In the genomic region with DNA sequence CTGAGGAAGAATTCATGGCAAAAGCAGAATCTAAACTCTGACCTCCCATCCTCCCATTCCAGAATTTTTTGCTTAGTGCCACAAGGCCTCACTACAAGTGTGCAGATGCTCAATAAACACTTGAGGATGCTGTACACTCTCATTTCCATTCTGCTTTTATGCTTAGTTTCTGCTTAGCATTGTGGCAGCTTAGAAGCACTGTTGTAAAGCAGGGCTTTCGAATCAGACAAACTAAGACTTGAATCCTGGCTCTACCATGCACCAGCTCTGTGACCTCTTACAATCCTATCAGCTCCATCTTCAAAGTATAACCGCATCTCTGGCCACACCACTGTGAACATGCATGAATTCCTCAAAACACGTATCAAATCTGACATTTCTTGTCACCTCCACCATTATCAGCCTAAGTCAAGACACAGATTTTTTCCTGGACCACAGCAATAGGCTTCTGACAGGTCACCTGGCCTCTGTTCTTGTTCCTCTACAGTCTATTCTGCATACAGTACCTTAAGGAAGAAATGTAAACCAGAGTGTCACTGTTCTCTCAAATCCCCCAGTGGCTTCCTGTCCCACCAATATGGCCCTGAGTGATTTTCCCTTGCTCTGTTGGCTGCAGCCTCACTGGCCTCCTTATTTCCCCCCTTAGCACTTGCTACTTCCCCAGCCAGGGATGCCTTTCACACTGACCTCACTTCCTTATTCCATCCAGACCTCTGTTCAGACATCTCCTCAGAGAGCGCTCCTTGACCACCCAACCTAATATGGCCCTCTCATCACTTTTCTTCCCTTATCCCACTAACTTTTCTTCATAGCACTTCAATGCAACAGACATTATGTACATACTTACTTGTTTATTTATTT, we compare ENCODE assay signal across 11 cellular contexts. TPM values are rescaled to one million over a fixed set of nuclear protein-coding genes. Genes with fewer than 3 reads are reported as not detected.
A peak's percentile ranks its signal among the peaks of the same experiment; 100 is the strongest.
DNase-seq lines count a peak whose midpoint lies in the region; ATAC-seq, FAIRE-seq and TF ChIP-seq lines count a peak whose summit lies in the region.
"Had no signal": no experiment of that assay in that cellular context is flagged by ENCODE, and none has a peak within 500 bp of the region (broad histone marks: within the 10 kb centered on the region; RNA-seq: fewer than 3 reads in every experiment).

No MANE protein-coding gene starts in this region.

- H3K27me3 ChIP-seq in DOHH2 (ENCODE audit: control insufficient read depth, low read length) (no peaks in the 10 kb centered on the region), GM23248 (replicated peaks; ENCODE audit: insufficient read depth) (no peaks in the 10 kb centered on the region; the same call in 1 of the 2 replicates), HepG2 (ENCODE audit: control insufficient read depth in 1 of 2, insufficient read depth in 2 of 2, low read length in 2 of 2) (no peaks in the 10 kb centered on the region)

- no peak for DNase-seq in GM23248
- peak; percentile 13 for DNase-seq in OCI-LY7 (ENCODE audit: low spot score)
- no peak for DNase-seq in HepG2 (ENCODE audit: low spot score)
- no peak for DNase-seq in stimulated activated CD4-positive, alpha-beta T cell treated with anti-CD3 and anti-CD28 coated beads, Interleukin-4, amount 100 ng/mL, for 1 hour
- no peak for DNase-seq in T-helper 2 cell treated with Interferon-gamma antibody and Interleukin-4, amounts not matched to agents 5 μg/mL and 100 μg/mL, for 36 hours (ENCODE audit: low spot score)
- DNase-seq in effector CD4-positive, alpha-beta T cell = no peak
- DNase-seq: activated T-cell treated with anti-CD3 and anti-CD28 coated beads, Interleukin-2, amount 50 U/mL, for 4 hours; SHP77 treated with DMSO at 0.1 percent for 48 hours had no signal

- H3K36me3 Mint-ChIP-seq in T-helper 2 cell treated with Interferon-gamma antibody and Interleukin-4, amounts not matched to agents 5 μg/mL and 100 μg/mL, for 36 hours (ENCODE audit: low read depth) = no peaks in the 10 kb centered on the region

- CTCF ChIA-PET in OCI-LY7 (lab: Charles Lee; ENCODE audit: unreplicated experiment) = no interaction called here
- CTCF ChIA-PET in HepG2 (lab: Yijun Ruan, JAX; ENCODE audit: low intra/inter-chr PET ratio, low total read pairs) = no interaction called here

- TF ChIP-seq POLR2A in HepG2 (IDR thresholded peaks at IDR 0.05; ENCODE audit: insufficient read depth in 1 of 2, low read depth in 2 of 2, low read length in 2 of 2) = no peak

- peak overlapping the region; percentile 20 for H3K4me2 ChIP-seq in DOHH2 (ENCODE audit: low read length)
- peak overlapping the region; percentile 23 for H3K4me2 ChIP-seq in GM23248 (ENCODE audit: unreplicated experiment)
- peak overlapping the region; percentile 46 for H3K4me2 ChIP-seq in OCI-LY7 (ENCODE audit: low read length)
- H3K4me2 ChIP-seq in HepG2 (ENCODE audit: low read depth, low read length) = peak overlapping the region; percentile 67

- no peaks in the 10 kb centered on the region for H4K20me1 ChIP-seq in DOHH2 (ENCODE audit: control insufficient read depth, insufficient read depth, low read depth, low read length)
- H4K20me1 ChIP-seq in GM23248 (ENCODE audit: insufficient read depth) = no peaks in the 10 kb centered on the region
- H4K20me1 ChIP-seq in OCI-LY7 (ENCODE audit: insufficient read depth, low read length) = no peaks in the 10 kb centered on the region
- H4K20me1 ChIP-seq in HepG2 (ENCODE audit: insufficient read depth, low read length) = no peaks in the 10 kb centered on the region

- H3K4me3 Mint-ChIP-seq in T-helper 2 cell treated with Interferon-gamma antibody and Interleukin-4, amounts not matched to agents 5 μg/mL and 100 μg/mL, for 36 hours = no peak overlapping the region
- H3K4me3 Mint-ChIP-seq: activated T-cell treated with anti-CD3 and anti-CD28 coated beads, Interleukin-2, amount 50 U/mL, for 4 hours had no signal

- H3K27ac Mint-ChIP-seq in T-helper 2 cell treated with Interferon-gamma antibody and Interleukin-4, amounts not matched to agents 5 μg/mL and 100 μg/mL, for 36 hours = no peak overlapping the region

- H3K4me1 ChIP-seq in DOHH2 (ENCODE audit: control insufficient read depth, low read length) (peaks cover 13% of the 10 kb centered on the region), GM23248 (ENCODE audit: insufficient read depth) (no peaks in the 10 kb centered on the region), OCI-LY7 (ENCODE audit: insufficient read depth, low read length, poor library complexity, severe bottlenecking) (peaks cover 13% of the 10 kb centered on the region), HepG2 (ENCODE audit: insufficient read depth, low read length) (peaks cover 29% of the 10 kb centered on the region)

- TF ChIP-seq EP300 in HepG2 (IDR thresholded peaks at IDR 0.05; ENCODE audit: low read depth in 2 of 2, low read length in 2 of 2) (no peak), HepG2 (CRISPR knock-in tag; IDR thresholded peaks at IDR 0.05; ENCODE audit: borderline replicate concordance) (no peak)

- no peak for FAIRE-seq in HepG2 (lab: Jason Lieb, UNC)
- FAIRE-seq: colon had no signal

- TF ChIP-seq CTCF in DOHH2 (IDR thresholded peaks at IDR 0.05; ENCODE audit: low read depth, low read length, poor library complexity, severe bottlenecking) (no peak), OCI-LY7 (conservative IDR thresholded peaks at IDR 0.05; ENCODE audit: low read length) (no peak), HepG2 (CRISPR knock-in tag; IDR thresholded peaks at IDR 0.05) (no peak)

- BruUV-seq in OCI-LY7 (replicated peaks; lab: Mats Ljungman, UMichigan) (no TSS peak), HepG2 (replicated peaks; lab: Mats Ljungman, UMichigan) (no TSS peak)

- H3K27ac ChIP-seq in DOHH2 (ENCODE audit: low read depth, low read length) (no peak overlapping the region), GM23248 (no peak overlapping the region), OCI-LY7 (ENCODE audit: low read depth, low read length, poor library complexity, severe bottlenecking) (no peak overlapping the region), HepG2 (ENCODE audit: extremely low read length, insufficient read depth, low read length) (no peak overlapping the region)

- POLR2A ChIA-PET in OCI-LY7 (lab: Charles Lee) (interaction anchor here (0.6 to 1.3 kb wide), 5 partner anchors 9 to 318 kb away, joined by 3 to 5 read pairs (median 4); no protein-coding TSS in a partner anchor), HepG2 (lab: Yijun Ruan, JAX) (interaction anchor here (1.2 kb wide), 1 partner anchor 11 kb away, joined by 3 read pairs; no protein-coding TSS in a partner anchor)

- H3K79me2 ChIP-seq in DOHH2 (ENCODE audit: control insufficient read depth, low read length) = no peaks in the 10 kb centered on the region
- H3K79me2 ChIP-seq in GM23248 (ENCODE audit: insufficient read depth) = no peaks in the 10 kb centered on the region
- no peaks in the 10 kb centered on the region for H3K79me2 ChIP-seq in OCI-LY7 (ENCODE audit: insufficient read depth, low read depth, low read length)
- H3K79me2 ChIP-seq in HepG2 (ENCODE audit: insufficient read depth, low read length) = no peaks in the 10 kb centered on the region

- no peak overlapping the region for H3K9ac ChIP-seq in GM23248
- no peak overlapping the region for H3K9ac ChIP-seq in HepG2 (ENCODE audit: insufficient read depth, low read depth, low read length)

- peaks cover 9% of the 10 kb centered on the region for H3K4me1 Mint-ChIP-seq in T-helper 2 cell treated with Interferon-gamma antibody and Interleukin-4, amounts not matched to agents 5 μg/mL and 100 μg/mL, for 36 hours (ENCODE audit: low read depth)

- no peak for TF ChIP-seq RAD21 in HepG2 (CRISPR knock-in tag; IDR thresholded peaks at IDR 0.05)

- H2AFZ ChIP-seq in GM23248 (peak overlapping the region; percentile 68), OCI-LY7 (ENCODE audit: low read length) (peak overlapping the region; percentile 96), HepG2 (ENCODE audit: low read length) (peak overlapping the region; percentile 70)

- in situ Hi-C loops in GM23248 (cut with MboI) (loop anchor here (25.0 kb wide), 1 partner anchor 648 kb away; no protein-coding TSS in a partner anchor), HepG2 (cut with HindIII; ENCODE audit: extremely low pct_ligation_motif_present, low pct_unique_long_range_greater_than_20kb) (no loop called here)

- H3K9me3 Mint-ChIP-seq in T-helper 2 cell treated with Interferon-gamma antibody and Interleukin-4, amounts not matched to agents 5 μg/mL and 100 μg/mL, for 36 hours = no peaks in the 10 kb centered on the region
- H3K9me3 Mint-ChIP-seq: activated T-cell treated with anti-CD3 and anti-CD28 coated beads, Interleukin-2, amount 50 U/mL, for 4 hours had no signal

- H3K9me2 ChIP-seq in DOHH2 (replicated peaks; ENCODE audit: control insufficient read depth, low read length) (no peaks in the 10 kb centered on the region), GM23248 (ENCODE audit: insufficient read depth) (no peaks in the 10 kb centered on the region), OCI-LY7 (ENCODE audit: insufficient read depth, low read length) (no peaks in the 10 kb centered on the region)

- intact Hi-C loops in OCI-LY7 (cut with micrococcal nuclease; ENCODE audit: unreplicated experiment) = loop anchor here (10.0 kb wide), 2 partner anchors 215 to 325 kb away; a partner anchor contains a TSS
- intact Hi-C loops in HepG2 (cut with micrococcal nuclease; ENCODE audit: unreplicated experiment) = loop anchor here (2.0 to 5.0 kb wide), 3 partner anchors 15 to 178 kb away; no protein-coding TSS in a partner anchor

- H3K9me3 ChIP-seq in DOHH2 (ENCODE audit: control insufficient read depth, insufficient read depth, low read length) = no peaks in the 10 kb centered on the region
- no peaks in the 10 kb centered on the region for H3K9me3 ChIP-seq in GM23248 (ENCODE audit: low read depth)
- H3K9me3 ChIP-seq in OCI-LY7 (ENCODE audit: low read length) = no peaks in the 10 kb centered on the region
- no peaks in the 10 kb centered on the region for H3K9me3 ChIP-seq in HepG2 (ENCODE audit: low read length)

- no peaks in the 10 kb centered on the region for H3F3A ChIP-seq in DOHH2 (ENCODE audit: control insufficient read depth, insufficient read depth)
- no peaks in the 10 kb centered on the region for H3F3A ChIP-seq in GM23248 (ENCODE audit: insufficient read depth)

- peak; percentile 50 for ATAC-seq in HepG2
- no peak for ATAC-seq in GM18873 (IDR thresholded peaks at IDR 0.05; ENCODE audit: low FRiP score, unreplicated experiment)

- WGBS in GM23248 (ENCODE audit: low coverage in 1 of 2, low lambda C conversion rate in 2 of 2, missing lambda C conversion rate in 2 of 2), 2 experiments = 74 to 81% methylated on average over 4 of the region's 4 CpGs
- 54% methylated on average over 4 of the region's 4 CpGs for WGBS in HepG2 (ENCODE audit: low lambda C conversion rate)

- H3K27me3 Mint-ChIP-seq in T-helper 2 cell treated with Interferon-gamma antibody and Interleukin-4, amounts not matched to agents 5 μg/mL and 100 μg/mL, for 36 hours (ENCODE audit: low read depth) = peaks cover 11% of the 10 kb centered on the region

- H3K4me3 ChIP-seq in DOHH2 (ENCODE audit: low read length) (no peak overlapping the region), GM23248 (no peak overlapping the region), OCI-LY7 (ENCODE audit: low read depth, low read length, poor library complexity, severe bottlenecking) (no peak overlapping the region), HepG2 (replicated peaks in 1 of 3; ENCODE audit: insufficient read depth in 1 of 3, low read depth in 2 of 3, low read length in 3 of 3) (peak overlapping the region in 1 of 3 experiments; percentile 25; a peak in 1 of 6 replicates)

- H3K36me3 ChIP-seq in DOHH2 (ENCODE audit: control insufficient read depth, low read length) (no peaks in the 10 kb centered on the region), GM23248 (ENCODE audit: low read depth) (no peaks in the 10 kb centered on the region), OCI-LY7 (ENCODE audit: insufficient read depth, low read length) (no peaks in the 10 kb centered on the region), HepG2 (replicated peaks in 1 of 2; ENCODE audit: control insufficient read depth in 1 of 2, insufficient read depth in 2 of 2, low read length in 2 of 2) (no peaks in the 10 kb centered on the region)

RNA-seq across cellular contexts. Expression of a gene that starts 8.1 kb away (rescaled TPM):
- 17.5 and 21.9 TPM in 2 replicates for total RNA-seq in GM23248 (2014; rRNA removed; shearing (Covaris generic))
- polyA plus RNA-seq in GM23248 (2016; fragmentation: Nextera tagmentation; extraction: Ambion mirVana) (68.7 and 72.2 TPM in 2 replicates), HepG2 (2011; rRNA removed) (42.9 and 49.0 TPM in 2 replicates)
- total RNA-seq in OCI-LY7 (2014; rRNA removed; shearing (Covaris generic)) = 36.1 and 40.6 TPM in 2 replicates
- total RNA-seq in OCI-LY7 (2022) (89.7 and 104 TPM in 2 replicates), HepG2 (2016; rRNA removed; fragmentation: Illumina TruSeq; extraction: Trizol) (16.5 and 24.1 TPM in 2 replicates)
- total RNA-seq in HepG2 (2016; cell fraction: cytosol; rRNA removed; fragmentation: Illumina TruSeq; extraction: Trizol; ENCODE audit: low read depth) = 83.1 and 87.8 TPM in 2 replicates
- 15.1 and 19.9 TPM in 2 replicates for total RNA-seq in HepG2 (2016; cell fraction: insoluble cytoplasmic fraction; rRNA removed; fragmentation: Illumina TruSeq; extraction: Trizol)
- 17.9 and 22.5 TPM in 2 replicates for total RNA-seq in HepG2 (2016; cell fraction: membrane; rRNA removed; fragmentation: Illumina TruSeq; extraction: Trizol)
- total RNA-seq in HepG2 (2016; cell fraction: nucleus; rRNA removed; fragmentation: Illumina TruSeq; extraction: Trizol) = 45.6 and 47.3 TPM in 2 replicates
- 18.5 and 21.7 TPM in 2 replicates for polyA plus RNA-seq in HepG2 (2011; cell fraction: cytosol; rRNA removed)
- 64.0 and 65.6 TPM in 2 replicates for polyA plus RNA-seq in HepG2 (2011; cell fraction: nucleus; rRNA removed)
- polyA plus RNA-seq in HepG2 (2012) = 12.8 and 14.1 TPM in 2 replicates
- 0.53 and 0.69 TPM in 2 replicates for polyA plus RNA-seq in HepG2 (2016; cell fraction: cytosol; fragmentation: Illumina TruSeq; extraction: Trizol; ENCODE audit: low read depth)
- 6.1 and 6.6 TPM in 2 replicates for polyA plus RNA-seq in HepG2 (2016; cell fraction: insoluble cytoplasmic fraction; fragmentation: Illumina TruSeq; extraction: Trizol; ENCODE audit: low read depth)
- 0.78 TPM in 2 replicates for polyA plus RNA-seq in HepG2 (2016; cell fraction: membrane; fragmentation: Illumina TruSeq; extraction: Trizol; ENCODE audit: low read depth)
- 21.1 and 24.6 TPM in 2 replicates for polyA plus RNA-seq in HepG2 (2016; cell fraction: nucleus; fragmentation: Illumina TruSeq; extraction: Trizol; ENCODE audit: insufficient read depth, low read depth)
- polyA minus RNA-seq in HepG2 (2011; rRNA and poly(A)+ RNA removed; ENCODE audit: low replicate concordance) = 193 and 376 TPM in 2 replicates
- 15.6 and 17.5 TPM in 2 replicates for polyA minus RNA-seq in HepG2 (2011; cell fraction: cytosol; rRNA and poly(A)+ RNA removed)
- 86.4 and 113 TPM in 2 replicates for polyA minus RNA-seq in HepG2 (2011; cell fraction: nucleus; rRNA and poly(A)+ RNA removed)

RNA-seq across cellular contexts. Expression of a gene that starts 32.6 kb away (rescaled TPM):
- 46.9 and 47.7 TPM in 2 replicates for total RNA-seq in GM23248 (2014; rRNA removed; shearing (Covaris generic))
- 33.0 and 33.5 TPM in 2 replicates for polyA plus RNA-seq in GM23248 (2016; fragmentation: Nextera tagmentation; extraction: Ambion mirVana)
- 27.6 and 28.9 TPM in 2 replicates for total RNA-seq in OCI-LY7 (2014; rRNA removed; shearing (Covaris generic))
- 36.2 and 38.3 TPM in 2 replicates for total RNA-seq in OCI-LY7 (2022)
- 30.4 and 39.1 TPM in 2 replicates for total RNA-seq in HepG2 (2016; rRNA removed; fragmentation: Illumina TruSeq; extraction: Trizol)
- 11.6 and 12.0 TPM in 2 replicates for total RNA-seq in HepG2 (2016; cell fraction: cytosol; rRNA removed; fragmentation: Illumina TruSeq; extraction: Trizol; ENCODE audit: low read depth)
- total RNA-seq in HepG2 (2016; cell fraction: insoluble cytoplasmic fraction; rRNA removed; fragmentation: Illumina TruSeq; extraction: Trizol) = 29.9 and 42.0 TPM in 2 replicates
- 13.7 and 15.0 TPM in 2 replicates for total RNA-seq in HepG2 (2016; cell fraction: membrane; rRNA removed; fragmentation: Illumina TruSeq; extraction: Trizol)
- total RNA-seq in HepG2 (2016; cell fraction: nucleus; rRNA removed; fragmentation: Illumina TruSeq; extraction: Trizol) = 19.8 and 28.5 TPM in 2 replicates
- 11.7 and 17.2 TPM in 2 replicates for polyA plus RNA-seq in HepG2 (2011; rRNA removed)
- 6.2 and 9.0 TPM in 2 replicates for polyA plus RNA-seq in HepG2 (2011; cell fraction: cytosol; rRNA removed)
- polyA plus RNA-seq in HepG2 (2011; cell fraction: nucleus; rRNA removed) = 5.0 and 9.3 TPM in 2 replicates
- polyA plus RNA-seq in HepG2 (2012) = 12.9 and 22.8 TPM in 2 replicates
- polyA plus RNA-seq in HepG2 (2016; cell fraction: cytosol; fragmentation: Illumina TruSeq; extraction: Trizol; ENCODE audit: low read depth) = 2.5 and 3.2 TPM in 2 replicates
- polyA plus RNA-seq in HepG2 (2016; cell fraction: insoluble cytoplasmic fraction; fragmentation: Illumina TruSeq; extraction: Trizol; ENCODE audit: low read depth) = 29.3 and 31.7 TPM in 2 replicates
- 5.4 and 6.7 TPM in 2 replicates for polyA plus RNA-seq in HepG2 (2016; cell fraction: membrane; fragmentation: Illumina TruSeq; extraction: Trizol; ENCODE audit: low read depth)
- polyA plus RNA-seq in HepG2 (2016; cell fraction: nucleus; fragmentation: Illumina TruSeq; extraction: Trizol; ENCODE audit: insufficient read depth, low read depth) = 25.1 and 26.3 TPM in 2 replicates
- 14.9 and 45.3 TPM in 2 replicates for polyA minus RNA-seq in HepG2 (2011; rRNA and poly(A)+ RNA removed; ENCODE audit: low replicate concordance)
- 20.2 and 22.9 TPM in 2 replicates for polyA minus RNA-seq in HepG2 (2011; cell fraction: cytosol; rRNA and poly(A)+ RNA removed)
- polyA minus RNA-seq in HepG2 (2011; cell fraction: nucleus; rRNA and poly(A)+ RNA removed) = 34.5 and 41.0 TPM in 2 replicates
